Comparison of ENCODE assay signal across 8 cellular contexts in the genomic region with DNA sequence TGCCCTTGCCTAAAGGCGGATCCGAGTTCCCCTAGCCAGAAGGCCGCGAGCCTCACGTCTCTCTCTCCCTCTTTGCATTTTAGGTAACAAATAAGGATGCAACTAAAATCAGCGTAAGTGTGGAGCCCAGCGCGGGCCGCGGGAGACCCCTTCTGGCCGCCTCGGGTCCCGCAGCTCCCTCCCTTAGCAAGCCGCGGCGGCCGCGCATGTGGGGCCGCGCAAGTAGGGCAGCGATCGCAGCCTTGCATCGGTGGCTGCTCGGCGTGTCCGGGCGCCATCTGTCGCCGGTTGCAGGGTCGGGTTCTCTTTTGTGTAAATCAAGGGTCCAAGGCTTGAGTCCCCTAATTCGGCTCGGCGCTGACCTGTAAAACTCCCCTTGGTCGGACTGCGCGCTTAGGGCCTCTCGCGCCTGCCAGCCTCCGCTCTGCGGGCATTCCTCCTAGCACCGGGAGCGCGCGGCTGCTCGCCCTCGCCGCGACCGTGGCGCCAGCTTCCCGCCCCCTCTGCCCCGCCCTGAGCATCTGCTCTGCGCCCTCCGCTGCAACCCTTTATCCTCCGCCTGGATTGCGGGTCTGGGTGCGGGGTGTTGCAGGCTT. TPM values are rescaled to one million over a fixed set of nuclear protein-coding genes. Genes with fewer than 3 reads are reported as not detected.
DNase-seq lines count a peak whose midpoint lies in the region; ATAC-seq and TF ChIP-seq lines count a peak whose summit lies in the region.

No MANE protein-coding gene starts in this region.

- no peak overlapping the region for H4K5ac ChIP-seq in IMR-90 (ENCODE audit: low read depth, low read length)

- H2BK5ac ChIP-seq in IMR-90 (ENCODE audit: low read depth, low read length, poor library complexity, severe bottlenecking): no peak overlapping the region

- intact Hi-C loops in Right ventricle myocardium inferior (cut with DNase I) (no loop called here), cardiac septum (cut with DNase I) (no loop called here), IMR-90 (cut with micrococcal nuclease) (no loop called here), body of pancreas (cut with DNase I) (no loop called here), spleen (cut with DNase I; ENCODE audit: low total_unique reads) (no loop called here)

- ATAC-seq in Right ventricle myocardium inferior: peak; percentile 82
- ATAC-seq in IMR-90 (ENCODE audit: low read depth): peak; percentile 96
- peak; percentile 52 for ATAC-seq in body of pancreas
- no peak for ATAC-seq in GM19328 (IDR thresholded peaks at IDR 0.05; ENCODE audit: unreplicated experiment)

- no peak overlapping the region for H3K9ac ChIP-seq in IMR-90 (ENCODE audit: low read depth, low read length)

- no peak overlapping the region for H3K23ac ChIP-seq in IMR-90 (ENCODE audit: low read depth, low read length)

- no peaks in the 10 kb centered on the region; the same call in 1 of the 2 replicates for H3K4me1 ChIP-seq in IMR-90 (ENCODE audit: control insufficient read depth, insufficient read depth, low read length)
- peaks cover 41% of the 10 kb centered on the region for H3K4me1 ChIP-seq in body of pancreas
- peaks cover 24 to 62% (median 50%) of the 10 kb centered on the region in 6 donors for H3K4me1 ChIP-seq in spleen

- H3K4me1 Mint-ChIP-seq in T-helper 2 cell treated with Interferon-gamma antibody and Interleukin-4, amounts not matched to agents 5 μg/mL and 100 μg/mL, for 36 hours (ENCODE audit: low read depth): peaks cover 15% of the 10 kb centered on the region

- peaks cover 3% of the 10 kb centered on the region; the same call in 1 of the 2 replicates for H3K9me3 ChIP-seq in IMR-90 (ENCODE audit: control insufficient read depth, insufficient read depth, low read length)
- H3K9me3 ChIP-seq in body of pancreas: no peaks in the 10 kb centered on the region
- H3K9me3 ChIP-seq in spleen: peaks cover 0 to 17% (median 0%) of the 10 kb centered on the region in 8 donors

- no peaks in the 10 kb centered on the region for H3K36me3 Mint-ChIP-seq in T-helper 2 cell treated with Interferon-gamma antibody and Interleukin-4, amounts not matched to agents 5 μg/mL and 100 μg/mL, for 36 hours (ENCODE audit: low read depth)

- POLR2A ChIA-PET in IMR-90 (lab: Charles Lee; ENCODE audit: unreplicated experiment): no interaction called here

- peak overlapping the region; percentile 72 for H3K4me2 ChIP-seq in IMR-90 (ENCODE audit: low read depth, low read length)

- no peak overlapping the region for H2BK20ac ChIP-seq in IMR-90 (ENCODE audit: low read depth, low read length)

- no peaks in the 10 kb centered on the region for H3K79me1 ChIP-seq in IMR-90 (ENCODE audit: low read depth in 1 of 2, low read length in 2 of 2)

- TF ChIP-seq RAD21 in IMR-90 (IDR thresholded peaks at IDR 0.05; ENCODE audit: low read length): peak; percentile 72

- H3K36me3 ChIP-seq in IMR-90 (ENCODE audit: control insufficient read depth, insufficient read depth, low read length) (no peaks in the 10 kb centered on the region), body of pancreas (replicated peaks in 1 of 2; ENCODE audit: insufficient read depth in 1 of 2, low read depth in 2 of 2) (no peaks in the 10 kb centered on the region), spleen (no peaks in the 10 kb centered on the region)

- H2BK15ac ChIP-seq in IMR-90 (ENCODE audit: low read depth, low read length): no peak overlapping the region

- H3K27ac ChIP-seq in IMR-90 (ENCODE audit: insufficient read depth, low read length) (no peak overlapping the region), body of pancreas (no peak overlapping the region), spleen (no peak overlapping the region)

- TF ChIP-seq CTCF in IMR-90 (conservative IDR thresholded peaks at IDR 0.05; ENCODE audit: low read depth, low read length): peak; percentile 76
- peak; percentile 34 to 62 (median 42) for TF ChIP-seq CTCF in body of pancreas (IDR thresholded peaks at IDR 0.05)
- peak in 10 of 11 experiments; percentile 15 to 71 (median 60) for TF ChIP-seq CTCF in spleen (IDR thresholded peaks at IDR 0.05 in 8 of 11, conservative IDR thresholded peaks at IDR 0.05 in 3 of 11)

- DNase-seq in Right ventricle myocardium inferior (ENCODE audit: missing footprints): no peak
- no peak for DNase-seq in cardiac septum (ENCODE audit: low spot score)
- DNase-seq in IMR-90: peak; percentile 58
- peak; percentile 71 for DNase-seq in T-helper 2 cell treated with Interferon-gamma antibody and Interleukin-4, amounts not matched to agents 5 μg/mL and 100 μg/mL, for 36 hours (ENCODE audit: low spot score)
- peak; percentile 32 to 59 (median 40) for DNase-seq in body of pancreas
- DNase-seq in iPS-NIHi7 (ENCODE audit: extremely low spot score): peak; percentile 86
- peak; percentile 78 for DNase-seq in spleen

- H2BK120ac ChIP-seq in IMR-90 (ENCODE audit: low read depth, low read length): no peak overlapping the region

- no peaks in the 10 kb centered on the region for H3K9me1 ChIP-seq in IMR-90 (ENCODE audit: insufficient read depth, low read length)

- H4K8ac ChIP-seq in IMR-90 (ENCODE audit: low read depth in 2 of 2, low read length in 2 of 2): no peak overlapping the region

- no peak overlapping the region for H3K56ac ChIP-seq in IMR-90 (ENCODE audit: extremely low read depth, insufficient read depth, low read length)

- dilution Hi-C loops in IMR-90 (cut with HindIII; ENCODE audit: low sequenced_read_pairs, unreplicated experiment): no loop called here

- H3K4me3 Mint-ChIP-seq in T-helper 2 cell treated with Interferon-gamma antibody and Interleukin-4, amounts not matched to agents 5 μg/mL and 100 μg/mL, for 36 hours: peak overlapping the region; percentile 63

- no peak overlapping the region for H2AK5ac ChIP-seq in IMR-90 (ENCODE audit: low read depth, low read length)

- H4K91ac ChIP-seq in IMR-90 (ENCODE audit: insufficient read depth, low read depth, low read length): no peak overlapping the region

- H3K18ac ChIP-seq in IMR-90 (ENCODE audit: low read depth, low read length): no peak overlapping the region

- no peak overlapping the region for H3K4ac ChIP-seq in IMR-90 (ENCODE audit: low read depth, low read length)

- no peak for TF ChIP-seq POLR2A in IMR-90 (IDR thresholded peaks at IDR 0.05; ENCODE audit: low read depth, low read length)
- TF ChIP-seq POLR2A in body of pancreas (IDR thresholded peaks at IDR 0.05): no peak
- TF ChIP-seq POLR2A in spleen (IDR thresholded peaks at IDR 0.05): no peak

- H2AK9ac ChIP-seq in IMR-90 (replicated peaks; ENCODE audit: low read depth, low read length, poor library complexity): no peak overlapping the region

- H3K9me3 Mint-ChIP-seq in T-helper 2 cell treated with Interferon-gamma antibody and Interleukin-4, amounts not matched to agents 5 μg/mL and 100 μg/mL, for 36 hours: no peaks in the 10 kb centered on the region

- H3K27me3 Mint-ChIP-seq in T-helper 2 cell treated with Interferon-gamma antibody and Interleukin-4, amounts not matched to agents 5 μg/mL and 100 μg/mL, for 36 hours (ENCODE audit: low read depth): peaks cover 70% of the 10 kb centered on the region

- in situ Hi-C loops in IMR-90 (cut with MboI; ENCODE audit: low sequenced_read_pairs): no loop called here

- BruUV-seq in IMR-90 (replicated peaks; lab: Mats Ljungman, UMichigan): no TSS peak

- H3K14ac ChIP-seq in IMR-90 (replicated peaks; ENCODE audit: low read depth, low read length): no peak overlapping the region

- 1% methylated on average over 35 of the region's 57 CpGs; no CpG with 5 or more reads in 1 of the 2 experiments for WGBS in IMR-90 (ENCODE audit: extremely low coverage in 2 of 2, insufficient read length in 1 of 2), 2 experiments
- WGBS in body of pancreas, 2 donors: 0 to 1% methylated on average over 1 to 57 of the region's 57 CpGs
- WGBS in spleen, 5 donors: 0 to 2% (median 1%) methylated on average over 10 to 57 of the region's 57 CpGs

- H3K27ac Mint-ChIP-seq in T-helper 2 cell treated with Interferon-gamma antibody and Interleukin-4, amounts not matched to agents 5 μg/mL and 100 μg/mL, for 36 hours: peak overlapping the region; percentile 65

- H3K4me3 ChIP-seq in IMR-90 (ENCODE audit: insufficient read depth, low read depth, low read length) (no peak overlapping the region; the same call in 1 of the 2 replicates), body of pancreas (no peak overlapping the region), spleen (peak overlapping the region in 7 of 8 donors; percentile 3 to 62 (median 23))

- peak overlapping the region; percentile 83 for H2AFZ ChIP-seq in IMR-90 (replicated peaks; ENCODE audit: low read length, poor library complexity)

- CTCF ChIA-PET in IMR-90 (lab: Yijun Ruan, JAX): interaction anchor here (0.6 to 1.1 kb wide), 3 partner anchors 9 to 103 kb away, joined by 3 to 4 read pairs (median 4); no protein-coding TSS in a partner anchor

- H3K27me3 ChIP-seq in IMR-90 (ENCODE audit: control insufficient read depth, insufficient read depth, low read length) (peaks cover 73% of the 10 kb centered on the region), body of pancreas (peaks cover 0 to 22% of the 10 kb centered on the region in 2 donors), spleen (replicated peaks in 1 of 7) (peaks cover 15 to 100% (median 87%) of the 10 kb centered on the region in 7 donors)

- H4K20me1 ChIP-seq in IMR-90 (ENCODE audit: insufficient read depth, low read length): no peaks in the 10 kb centered on the region; the same call in 1 of the 2 replicates

TF ChIP-seq in IMR-90, 13 proteins besides CTCF, POLR2A, EP300 and RAD21:
- TF ChIP-seq MXI1 (IDR thresholded peaks at IDR 0.05; ENCODE audit: borderline replicate concordance, low read depth, low read length) (no peak), RFX5 (IDR thresholded peaks at IDR 0.05; ENCODE audit: low read depth, low read length) (no peak), SMC3 (IDR thresholded peaks at IDR 0.05; ENCODE audit: low read depth, low read length) (peak; percentile 49)

RNA-seq across cellular contexts. Expression of gene VSTM2B, which starts 2.7 kb away (rescaled TPM):
- total RNA-seq in Right ventricle myocardium inferior (not detected), cardiac septum (not detected), IMR-90 (2012; rRNA removed) (not detected in 2 replicates), body of pancreas (not detected), spleen (not detected)
- polyA plus RNA-seq in IMR-90 (2012; rRNA removed) (not detected in 2 replicates), spleen (not detected)
- not detected in 2 replicates for polyA plus RNA-seq in IMR-90 (2012; cell fraction: cytosol; rRNA removed)
- not detected in 2 replicates for polyA plus RNA-seq in IMR-90 (2012; cell fraction: nucleus; rRNA removed; ENCODE audit: low replicate concordance)

Comparison
In these comparisons a context has a peak if more than half of its experiments do, and no peak if none do; other contexts are left out.
1. DNase-seq: peak in IMR-90 (single experiment), T-helper 2 cell treated with Interferon-gamma antibody and Interleukin-4, amounts not matched to agents 5 μg/mL and 100 μg/mL, for 36 hours (single experiment), body of pancreas (4 of 4), iPS-NIHi7 (single experiment) and spleen (single experiment); none in Right ventricle myocardium inferior (single experiment) and cardiac septum (single experiment).
2. H3K4me3 ChIP-seq: peak in spleen (7 of 8); none in IMR-90 (single experiment) and body of pancreas (0 of 2).
3. Peak in every context shown above with its lines, with median percentiles within 50 percentile points of each other: CTCF ChIP-seq.